ENCODE assay signal across 10 cellular contexts in genomic region chr1:29849038-29849750, GRCh38.
DNase-seq lines count a peak whose midpoint lies in the region; ATAC-seq and TF ChIP-seq lines count a peak whose summit lies in the region.
"Had no signal": no experiment of that assay in that cellular context is flagged by ENCODE, and none has a peak within 500 bp of the region (broad histone marks: within the 10 kb centered on the region; RNA-seq: fewer than 3 reads in every experiment).

No MANE protein-coding gene starts in this region.

- DNase-seq in activated T-cell treated with anti-CD3 and anti-CD28 coated beads for 1 hour (ENCODE audit: low read depth) (peak; percentile 16), MV-4-11 (lab: John Stamatoyannopoulos, UW) (peak; percentile 27), fibroblast of mammary gland (ENCODE audit: low read depth) (peak; percentile 23), smooth muscle cell (lab: John Stamatoyannopoulos, UW; ENCODE audit: unreplicated experiment) (no peak)
- no peak for DNase-seq in activated T-cell treated with anti-CD3 and anti-CD28 coated beads, Interleukin-2, amount 50 U/mL, for 24 hours
- peak; percentile 59 for DNase-seq in activated CD4-positive, alpha-beta T cell treated with anti-CD3 and anti-CD28 coated beads, Interleukin-2, amount 10 ng/mL, durations not matched to agents 7 days and 5 days

- no peak overlapping the region for H3K27ac Mint-ChIP-seq in activated T-cell treated with anti-CD3 and anti-CD28 coated beads, Interleukin-2, amount 50 U/mL, for 24 hours
- H3K27ac Mint-ChIP-seq in activated CD4-positive, alpha-beta T cell treated with anti-CD3 and anti-CD28 coated beads, Interleukin-2, amount 10 ng/mL, durations not matched to agents 7 days and 5 days = no peak overlapping the region
- H3K27ac Mint-ChIP-seq: dendritic cell treated with granulocyte-macrophage colony-stimulating factor and Interleukin-4, amounts not matched to agents 40 ng/mL and 50 ng/mL, for 4 days had no signal

- H3K9ac ChIP-seq in smooth muscle cell (ENCODE audit: low read depth) = no peak overlapping the region

- TF ChIP-seq CTCF in fibroblast of mammary gland (conservative IDR thresholded peaks at IDR 0.05; ENCODE audit: control insufficient read depth, insufficient read depth, low read depth, low read length) (peak; percentile 43), smooth muscle cell (IDR thresholded peaks at IDR 0.05; ENCODE audit: borderline replicate concordance, insufficient read depth, poor library complexity, severe bottlenecking) (peak; percentile 51)

- H3K79me2 ChIP-seq in smooth muscle cell (ENCODE audit: low read depth) = no peaks in the 10 kb centered on the region

- H3K4me3 ChIP-seq in fibroblast of mammary gland (ENCODE audit: control insufficient read depth, low read depth, low read length) = no peak overlapping the region
- H3K4me3 ChIP-seq in smooth muscle cell = no peak overlapping the region
- H3K4me3 ChIP-seq: tibial nerve had no signal

- CTCF ChIA-PET in activated CD4-positive, alpha-beta T cell treated with anti-CD3 and anti-CD28 coated beads, Interleukin-2, amount 10 ng/mL, durations not matched to agents 7 days and 5 days (lab: Charles Lee) = interaction anchor here (0.9 to 1.3 kb wide), 2 partner anchors 56 to 155 kb away, joined by 3 read pairs; no protein-coding TSS in a partner anchor

- no peak overlapping the region for H3K27ac ChIP-seq in smooth muscle cell (ENCODE audit: low read depth)
- H3K27ac ChIP-seq: tibial nerve had no signal

- no peaks in the 10 kb centered on the region for H3K4me1 Mint-ChIP-seq in activated T-cell treated with anti-CD3 and anti-CD28 coated beads, Interleukin-2, amount 50 U/mL, for 24 hours (ENCODE audit: low read depth)
- H3K4me1 Mint-ChIP-seq in activated CD4-positive, alpha-beta T cell treated with anti-CD3 and anti-CD28 coated beads, Interleukin-2, amount 10 ng/mL, durations not matched to agents 7 days and 5 days = no peaks in the 10 kb centered on the region

- no peak overlapping the region for H3K4me2 ChIP-seq in smooth muscle cell

- H3K9me3 Mint-ChIP-seq in activated T-cell treated with anti-CD3 and anti-CD28 coated beads, Interleukin-2, amount 50 U/mL, for 24 hours = no peaks in the 10 kb centered on the region
- H3K9me3 Mint-ChIP-seq in activated CD4-positive, alpha-beta T cell treated with anti-CD3 and anti-CD28 coated beads, Interleukin-2, amount 10 ng/mL, durations not matched to agents 7 days and 5 days = no peaks in the 10 kb centered on the region
- H3K9me3 Mint-ChIP-seq: dendritic cell treated with granulocyte-macrophage colony-stimulating factor and Interleukin-4, amounts not matched to agents 40 ng/mL and 50 ng/mL, for 4 days had no signal

- H3K4me1 ChIP-seq in smooth muscle cell (ENCODE audit: low read depth) = no peaks in the 10 kb centered on the region
- H3K4me1 ChIP-seq: tibial nerve had no signal

- no peaks in the 10 kb centered on the region for H4K20me1 ChIP-seq in smooth muscle cell (ENCODE audit: low read depth)

- H3K9me3 ChIP-seq in smooth muscle cell (replicated peaks; ENCODE audit: low read depth) = no peaks in the 10 kb centered on the region

- 68% methylated on average over 10 of the region's 10 CpGs for WGBS in smooth muscle cell (ENCODE audit: low lambda C conversion rate)

- H2AFZ ChIP-seq in smooth muscle cell (ENCODE audit: low read depth) = no peak overlapping the region

- H3K36me3 Mint-ChIP-seq in activated T-cell treated with anti-CD3 and anti-CD28 coated beads, Interleukin-2, amount 50 U/mL, for 24 hours (ENCODE audit: low read depth) = no peaks in the 10 kb centered on the region
- no peaks in the 10 kb centered on the region for H3K36me3 Mint-ChIP-seq in activated CD4-positive, alpha-beta T cell treated with anti-CD3 and anti-CD28 coated beads, Interleukin-2, amount 10 ng/mL, durations not matched to agents 7 days and 5 days (ENCODE audit: low read depth)

- ATAC-seq in GM21390 (IDR thresholded peaks at IDR 0.05; ENCODE audit: unreplicated experiment) (no peak), GM19395 (IDR thresholded peaks at IDR 0.05; ENCODE audit: unreplicated experiment) (no peak)

- no peaks in the 10 kb centered on the region for H3F3A ChIP-seq in smooth muscle cell (ENCODE audit: low read depth)

- H3K27me3 ChIP-seq in smooth muscle cell (ENCODE audit: low read depth) = peaks cover 12% of the 10 kb centered on the region

- H3K27me3 Mint-ChIP-seq in activated T-cell treated with anti-CD3 and anti-CD28 coated beads, Interleukin-2, amount 50 U/mL, for 24 hours = peaks cover 20% of the 10 kb centered on the region
- no peaks in the 10 kb centered on the region for H3K27me3 Mint-ChIP-seq in activated CD4-positive, alpha-beta T cell treated with anti-CD3 and anti-CD28 coated beads, Interleukin-2, amount 10 ng/mL, durations not matched to agents 7 days and 5 days

- no peaks in the 10 kb centered on the region for H3K36me3 ChIP-seq in smooth muscle cell (ENCODE audit: low read depth)
- H3K36me3 ChIP-seq: tibial nerve had no signal

- no peak overlapping the region for H3K4me3 Mint-ChIP-seq in activated T-cell treated with anti-CD3 and anti-CD28 coated beads, Interleukin-2, amount 50 U/mL, for 24 hours
- H3K4me3 Mint-ChIP-seq in activated CD4-positive, alpha-beta T cell treated with anti-CD3 and anti-CD28 coated beads, Interleukin-2, amount 10 ng/mL, durations not matched to agents 7 days and 5 days = no peak overlapping the region
- H3K4me3 Mint-ChIP-seq: dendritic cell treated with granulocyte-macrophage colony-stimulating factor and Interleukin-4, amounts not matched to agents 40 ng/mL and 50 ng/mL, for 4 days had no signal

- POLR2A ChIA-PET in activated CD4-positive, alpha-beta T cell treated with anti-CD3 and anti-CD28 coated beads, Interleukin-2, amount 10 ng/mL, durations not matched to agents 7 days and 5 days (lab: Charles Lee) = no interaction called here

Comparison
In these comparisons a context has a peak if more than half of its experiments do, and no peak if none do; other contexts are left out.
1. DNase-seq: peak in activated T-cell treated with anti-CD3 and anti-CD28 coated beads for 1 hour (single experiment), MV-4-11 (single experiment), activated CD4-positive, alpha-beta T cell treated with anti-CD3 and anti-CD28 coated beads, Interleukin-2, amount 10 ng/mL, durations not matched to agents 7 days and 5 days (single experiment) and fibroblast of mammary gland (single experiment); none in activated T-cell treated with anti-CD3 and anti-CD28 coated beads, Interleukin-2, amount 50 U/mL, for 24 hours (single experiment) and smooth muscle cell (single experiment).